8 cellular contexts compared by ENCODE assay signal in the genomic region with DNA sequence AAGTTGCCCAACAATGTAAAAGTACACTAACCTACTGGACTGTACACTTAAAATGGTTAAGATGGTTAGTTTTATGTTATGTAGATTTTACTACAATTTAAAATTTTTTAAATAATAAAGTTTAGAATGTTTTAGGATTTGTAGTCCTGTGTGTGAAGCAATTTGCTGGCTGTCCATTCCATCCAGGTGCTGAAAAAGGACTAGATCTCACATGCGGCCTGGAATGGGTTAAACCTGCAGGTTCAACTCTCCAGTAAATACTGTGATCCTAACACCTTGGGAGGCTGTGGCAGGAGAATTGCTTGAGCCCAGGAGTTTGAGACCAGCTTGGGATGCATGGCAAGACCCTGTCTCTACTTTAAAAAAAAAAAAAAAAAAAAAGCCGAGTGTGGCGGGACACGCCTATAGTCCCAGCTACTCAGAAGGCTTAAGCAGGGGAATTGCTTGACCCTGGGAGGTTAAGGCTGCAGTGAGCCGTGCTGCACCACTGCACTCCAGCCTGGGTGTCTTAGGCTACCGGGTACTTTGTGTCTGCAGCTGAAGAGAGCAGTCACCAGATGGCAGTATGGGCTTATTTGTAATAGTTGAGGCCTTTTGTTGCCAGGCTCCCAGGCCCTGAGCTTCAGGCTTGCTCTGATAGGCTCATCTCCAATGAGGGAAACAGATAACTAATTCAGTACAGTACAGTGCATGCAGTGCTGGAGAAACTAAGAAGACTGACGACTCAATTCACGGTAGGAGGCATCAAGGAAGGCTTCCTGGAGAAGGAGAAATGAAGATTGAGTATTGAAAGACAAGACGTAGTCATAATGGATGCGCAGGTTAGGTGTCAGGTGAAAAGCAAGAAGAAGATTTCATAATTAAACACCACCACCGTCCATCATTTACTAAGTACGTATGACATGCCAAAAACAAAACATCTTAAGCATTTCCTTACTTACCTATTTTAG.
DNase-seq lines count a peak whose midpoint lies in the region; ATAC-seq, FAIRE-seq and TF ChIP-seq lines count a peak whose summit lies in the region.

No MANE protein-coding gene starts in this region.

- peaks cover 0 to 4% (median 0%) of the 10 kb centered on the region in 4 donors for H3K27me3 ChIP-seq in pancreas

- intact Hi-C loops in pancreas (cut with DNase I), result no loop called here

- H3K4me2 ChIP-seq in A549, result no peak overlapping the region

- POLR2A ChIA-PET in A549 (lab: Yijun Ruan, JAX), result interaction anchor here (1.0 kb wide), 1 partner anchor 119 kb away, joined by 4 read pairs; a partner anchor contains a TSS

- H3K4me3 ChIP-seq in A549, result no peak overlapping the region
- H3K4me3 ChIP-seq in pancreas, result no peak overlapping the region

- no peak overlapping the region for H3K27ac ChIP-seq in A549
- no peak overlapping the region for H3K27ac ChIP-seq in pancreas

- ATAC-seq in A549 (peak; percentile 90 to 96), GM18511 (IDR thresholded peaks at IDR 0.05; ENCODE audit: unreplicated experiment) (peak; percentile 68), pancreas (peak; percentile 80 to 93 (median 90)), HG02623 (IDR thresholded peaks at IDR 0.05; ENCODE audit: unreplicated experiment) (no peak)

- WGBS in A549 (ENCODE audit: missing lambda C conversion rate), result 22% methylated on average over 12 of the region's 12 CpGs
- WGBS in pancreas, 2 donors, result 28 to 29% methylated on average over 12 of the region's 12 CpGs

- no peak for FAIRE-seq in A549 (lab: Jason Lieb, UNC)
- FAIRE-seq in pancreas (lab: Jason Lieb, UNC), result no peak

- H3K9me3 ChIP-seq in A549 (no peaks in the 10 kb centered on the region), pancreas (no peaks in the 10 kb centered on the region)

- no peak for TF ChIP-seq EP300 in A549 (IDR thresholded peaks at IDR 0.05)

- H3K4me1 ChIP-seq in A549 (no peaks in the 10 kb centered on the region), pancreas (no peaks in the 10 kb centered on the region)

- peak; percentile 66 to 72 for TF ChIP-seq RAD21 in A549 (conservative IDR thresholded peaks at IDR 0.05 in 1 of 2, IDR thresholded peaks at IDR 0.05 in 1 of 2)

- H3K36me3 ChIP-seq in pancreas, result no peaks in the 10 kb centered on the region

- DNase-seq in A549 (ENCODE audit: low read depth in 1 of 2, low spot score in 1 of 2), result peak; percentile 36 to 81
- peak; percentile 63 for DNase-seq in LoVo (ENCODE audit: low spot score)
- peak; percentile 90 for DNase-seq in RKO (ENCODE audit: low spot score)
- DNase-seq in activated T-helper 9 cell treated with anti-CD3 and anti-CD28 coated beads, Interleukin-2, amount 50 U/mL, for 16 hours (ENCODE audit: low read depth), result peak; percentile 20
- DNase-seq in germinal center (ENCODE audit: low spot score), result peak; percentile 57
- DNase-seq in pancreas, result peak in 5 of 6 donors; percentile 44 to 67 (median 49)

- CTCF ChIA-PET in A549 (lab: Yijun Ruan, JAX), result interaction anchor here (0.6 to 5.8 kb wide), 26 partner anchors 9 to 1117 kb away, joined by 3 to 65 read pairs (median 4); a partner anchor contains a TSS

- TF ChIP-seq POLR2A in A549 (IDR thresholded peaks at IDR 0.05; ENCODE audit: low read length), result no peak

- TF ChIP-seq CTCF in A549 (IDR thresholded peaks at IDR 0.05), result peak; percentile 56
- TF ChIP-seq CTCF in pancreas (IDR thresholded peaks at IDR 0.05), result peak in 3 of 4 donors; percentile 35 to 56 (median 53)

TF ChIP-seq in A549, 52 proteins besides CTCF, POLR2A, EP300 and RAD21:
- TF ChIP-seq SREBF2 (IDR thresholded peaks at IDR 0.05), result no peak
- TF ChIP-seq TFCP2L1 (CRISPR knock-in tag; IDR thresholded peaks at IDR 0.05), result no peak
- TF ChIP-seq BHLHE40 (IDR thresholded peaks at IDR 0.05; ENCODE audit: low read depth, low read length), result no peak
- TF ChIP-seq FOSL2 (IDR thresholded peaks at IDR 0.05), result no peak
- TF ChIP-seq FOSL2 (CRISPR knock-in tag; IDR thresholded peaks at IDR 0.05), result no peak
- no peak for TF ChIP-seq KDM5A (IDR thresholded peaks at IDR 0.05)
- no peak for TF ChIP-seq EHMT2 (IDR thresholded peaks at IDR 0.05; ENCODE audit: low read depth)
- TF ChIP-seq MYC (IDR thresholded peaks at IDR 0.05; ENCODE audit: borderline replicate concordance, low read length), result no peak
- TF ChIP-seq POLR2AphosphoS2 (conservative IDR thresholded peaks at IDR 0.05; ENCODE audit: low read length), result no peak
- no peak for TF ChIP-seq ZNF302 (CRISPR knock-in tag; IDR thresholded peaks at IDR 0.05)
- TF ChIP-seq RCOR1 (IDR thresholded peaks at IDR 0.05; ENCODE audit: low read depth, low read length), result no peak
- TF ChIP-seq CEBPB (IDR thresholded peaks at IDR 0.05), result no peak
- no peak for TF ChIP-seq HEYL (CRISPR knock-in tag; IDR thresholded peaks at IDR 0.05)
- TF ChIP-seq, protein P1, sequence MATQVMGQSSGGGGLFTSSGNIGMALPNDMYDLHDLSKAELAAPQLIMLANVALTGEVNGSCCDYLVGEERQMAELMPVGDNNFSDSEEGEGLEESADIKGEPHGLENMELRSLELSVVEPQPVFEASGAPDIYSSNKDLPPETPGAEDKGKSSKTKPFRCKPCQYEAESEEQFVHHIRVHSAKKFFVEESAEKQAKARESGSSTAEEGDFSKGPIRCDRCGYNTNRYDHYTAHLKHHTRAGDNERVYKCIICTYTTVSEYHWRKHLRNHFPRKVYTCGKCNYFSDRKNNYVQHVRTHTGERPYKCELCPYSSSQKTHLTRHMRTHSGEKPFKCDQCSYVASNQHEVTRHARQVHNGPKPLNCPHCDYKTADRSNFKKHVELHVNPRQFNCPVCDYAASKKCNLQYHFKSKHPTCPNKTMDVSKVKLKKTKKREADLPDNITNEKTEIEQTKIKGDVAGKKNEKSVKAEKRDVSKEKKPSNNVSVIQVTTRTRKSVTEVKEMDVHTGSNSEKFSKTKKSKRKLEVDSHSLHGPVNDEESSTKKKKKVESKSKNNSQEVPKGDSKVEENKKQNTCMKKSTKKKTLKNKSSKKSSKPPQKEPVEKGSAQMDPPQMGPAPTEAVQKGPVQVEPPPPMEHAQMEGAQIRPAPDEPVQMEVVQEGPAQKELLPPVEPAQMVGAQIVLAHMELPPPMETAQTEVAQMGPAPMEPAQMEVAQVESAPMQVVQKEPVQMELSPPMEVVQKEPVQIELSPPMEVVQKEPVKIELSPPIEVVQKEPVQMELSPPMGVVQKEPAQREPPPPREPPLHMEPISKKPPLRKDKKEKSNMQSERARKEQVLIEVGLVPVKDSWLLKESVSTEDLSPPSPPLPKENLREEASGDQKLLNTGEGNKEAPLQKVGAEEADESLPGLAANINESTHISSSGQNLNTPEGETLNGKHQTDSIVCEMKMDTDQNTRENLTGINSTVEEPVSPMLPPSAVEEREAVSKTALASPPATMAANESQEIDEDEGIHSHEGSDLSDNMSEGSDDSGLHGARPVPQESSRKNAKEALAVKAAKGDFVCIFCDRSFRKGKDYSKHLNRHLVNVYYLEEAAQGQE (IDR thresholded peaks at IDR 0.05), result peak; percentile 28; the same call in 1 of the 2 replicates
- peak; percentile 36; the same call in 1 of the 3 replicates for TF ChIP-seq SMC3 (IDR thresholded peaks at IDR 0.05)
- TF ChIP-seq, protein P2, sequence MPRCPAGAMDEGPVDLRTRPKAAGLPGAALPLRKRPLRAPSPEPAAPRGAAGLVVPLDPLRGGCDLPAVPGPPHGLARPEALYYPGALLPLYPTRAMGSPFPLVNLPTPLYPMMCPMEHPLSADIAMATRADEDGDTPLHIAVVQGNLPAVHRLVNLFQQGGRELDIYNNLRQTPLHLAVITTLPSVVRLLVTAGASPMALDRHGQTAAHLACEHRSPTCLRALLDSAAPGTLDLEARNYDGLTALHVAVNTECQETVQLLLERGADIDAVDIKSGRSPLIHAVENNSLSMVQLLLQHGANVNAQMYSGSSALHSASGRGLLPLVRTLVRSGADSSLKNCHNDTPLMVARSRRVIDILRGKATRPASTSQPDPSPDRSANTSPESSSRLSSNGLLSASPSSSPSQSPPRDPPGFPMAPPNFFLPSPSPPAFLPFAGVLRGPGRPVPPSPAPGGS (IDR thresholded peaks at IDR 0.05), result no peak
- TF ChIP-seq ZSCAN20 (CRISPR knock-in tag; IDR thresholded peaks at IDR 0.05), result no peak

Comparison
In these comparisons a context has a peak if more than half of its experiments do, and no peak if none do; other contexts are left out.
1. DNase-seq: peak in every context shown above with its lines; median percentile 90 in RKO; 63 in LoVo; 58 in A549; 57 in germinal center; 49 in pancreas; 20 in activated T-helper 9 cell treated with anti-CD3 and anti-CD28 coated beads, Interleukin-2, amount 50 U/mL, for 16 hours.